ENCODE assay signal across 14 cellular contexts in the genomic region with DNA sequence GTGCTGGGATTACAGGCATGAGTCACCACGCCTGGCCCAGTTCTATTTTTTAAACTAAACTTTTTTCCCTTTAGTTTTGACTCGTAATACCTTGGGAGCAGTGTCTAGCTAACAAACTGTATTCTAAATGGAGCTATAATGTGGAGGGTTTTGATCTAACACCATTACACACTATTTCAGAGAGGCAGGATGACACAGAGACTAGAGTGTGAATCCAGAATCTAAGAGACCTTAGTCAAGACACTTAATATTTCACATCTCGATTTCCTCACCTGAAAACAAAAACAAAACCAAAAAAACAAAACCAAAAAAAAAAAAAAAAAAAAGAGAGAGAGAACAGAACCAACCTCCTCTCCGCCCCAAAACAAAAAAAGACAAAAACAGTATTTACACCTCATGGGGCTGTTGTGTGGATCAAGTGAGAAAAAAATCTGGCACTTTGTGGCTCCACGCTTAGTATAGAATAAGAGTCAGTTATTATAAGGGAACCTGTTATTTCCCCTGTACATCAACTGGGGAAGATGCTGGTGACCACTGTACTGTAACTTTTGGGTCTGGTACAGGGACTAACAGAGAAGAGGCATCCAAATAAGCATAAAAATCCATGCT. TPM values are rescaled to one million over a fixed set of nuclear protein-coding genes. Genes with fewer than 3 reads are reported as not detected.
DNase-seq lines count a peak whose midpoint lies in the region; ATAC-seq lines count a peak whose summit lies in the region.
"Had no signal": no experiment of that assay in that cellular context is flagged by ENCODE, and none has a peak within 500 bp of the region (broad histone marks: within the 10 kb centered on the region; RNA-seq: fewer than 3 reads in every experiment).

No MANE protein-coding gene starts in this region.

- H3K4me3 Mint-ChIP-seq in activated naive CD8-positive, alpha-beta T cell: no peak overlapping the region
- H3K4me3 Mint-ChIP-seq in activated naive CD8-positive, alpha-beta T cell treated with anti-CD3 and anti-CD28 coated beads for 36 hours: no peak overlapping the region
- no peak overlapping the region for H3K4me3 Mint-ChIP-seq in activated T-helper 1 cell treated with anti-CD3 and anti-CD28 coated beads, Interleukin-12 subunit alpha, Interleukin-12 subunit beta, Interleukin-2, Interleukin-4 antibody, amounts not matched to agents 30 ng/mL and 10 ng/mL and 1 ng/mL, durations not matched to agents 14 hours and 24 hours and 36 hours
- H3K4me3 Mint-ChIP-seq in stimulated activated effector memory CD8-positive, alpha-beta T cell treated with anti-CD3 and anti-CD28 coated beads, Interleukin-12 subunit alpha, Interleukin-12 subunit beta, amount 100 ng/mL, for 72 hours: peak overlapping the region; percentile 32

- H3K27ac Mint-ChIP-seq in activated naive CD8-positive, alpha-beta T cell: peak overlapping the region; percentile 34
- no peak overlapping the region for H3K27ac Mint-ChIP-seq in activated naive CD8-positive, alpha-beta T cell treated with anti-CD3 and anti-CD28 coated beads for 36 hours
- peak overlapping the region; percentile 42 for H3K27ac Mint-ChIP-seq in activated T-helper 1 cell treated with anti-CD3 and anti-CD28 coated beads, Interleukin-12 subunit alpha, Interleukin-12 subunit beta, Interleukin-2, Interleukin-4 antibody, amounts not matched to agents 30 ng/mL and 10 ng/mL and 1 ng/mL, durations not matched to agents 14 hours and 24 hours and 36 hours
- H3K27ac Mint-ChIP-seq in stimulated activated effector memory CD8-positive, alpha-beta T cell treated with anti-CD3 and anti-CD28 coated beads, Interleukin-12 subunit alpha, Interleukin-12 subunit beta, amount 100 ng/mL, for 72 hours: peak overlapping the region; percentile 81

- H3K36me3 Mint-ChIP-seq in activated naive CD8-positive, alpha-beta T cell: peaks cover 31% of the 10 kb centered on the region
- peaks cover 51% of the 10 kb centered on the region for H3K36me3 Mint-ChIP-seq in activated naive CD8-positive, alpha-beta T cell treated with anti-CD3 and anti-CD28 coated beads for 36 hours
- peaks cover 49% of the 10 kb centered on the region for H3K36me3 Mint-ChIP-seq in activated T-helper 1 cell treated with anti-CD3 and anti-CD28 coated beads, Interleukin-12 subunit alpha, Interleukin-12 subunit beta, Interleukin-2, Interleukin-4 antibody, amounts not matched to agents 30 ng/mL and 10 ng/mL and 1 ng/mL, durations not matched to agents 14 hours and 24 hours and 36 hours (ENCODE audit: low read depth)
- peaks cover 85% of the 10 kb centered on the region for H3K36me3 Mint-ChIP-seq in stimulated activated effector memory CD8-positive, alpha-beta T cell treated with anti-CD3 and anti-CD28 coated beads, Interleukin-12 subunit alpha, Interleukin-12 subunit beta, amount 100 ng/mL, for 72 hours

- peak; percentile 53 for ATAC-seq in GM19025 (IDR thresholded peaks at IDR 0.05; ENCODE audit: low read depth, unreplicated experiment)
- ATAC-seq in stimulated activated effector memory CD8-positive, alpha-beta T cell treated with anti-CD3 and anti-CD28 coated beads, Interleukin-12 subunit alpha, Interleukin-12 subunit beta, amount 100 ng/mL, for 72 hours: peak; percentile 65
- ATAC-seq in GM21717 (IDR thresholded peaks at IDR 0.05; ENCODE audit: unreplicated experiment): no peak

- intact Hi-C loops in activated T-helper 1 cell treated with anti-CD3 and anti-CD28 coated beads, Interleukin-12 subunit alpha, Interleukin-12 subunit beta, Interleukin-2, Interleukin-4 antibody, amounts not matched to agents 30 ng/mL and 10 ng/mL and 1 ng/mL, durations not matched to agents 14 hours and 24 hours and 36 hours (cut with micrococcal nuclease): no loop called here

- no peak for DNase-seq in activated naive CD8-positive, alpha-beta T cell treated with anti-CD3 and anti-CD28 coated beads for 36 hours
- no peak for DNase-seq in activated T-helper 1 cell treated with anti-CD3 and anti-CD28 coated beads, Interleukin-12 subunit alpha, Interleukin-12 subunit beta, Interleukin-2, Interleukin-4 antibody, amounts not matched to agents 30 ng/mL and 10 ng/mL and 1 ng/mL, durations not matched to agents 14 hours and 24 hours and 36 hours (ENCODE audit: low spot score)
- no peak for DNase-seq in stimulated activated effector memory CD8-positive, alpha-beta T cell treated with anti-CD3 and anti-CD28 coated beads, Interleukin-12 subunit alpha, Interleukin-12 subunit beta, amount 100 ng/mL, for 72 hours (ENCODE audit: low spot score in 2 of 2)
- no peak for DNase-seq in NCI-H2227 treated with DMSO at 0.1 percent for 48 hours (lab: John Stamatoyannopoulos, UW)
- DNase-seq: ACHN, DMS 273 treated with DMSO at 0.1 percent for 48 hours, EL, KG1, NCI-H1105 treated with DMSO at 0.1 percent for 48 hours, NCI-H187, NCI-H774 had no signal

- peaks cover 3% of the 10 kb centered on the region for H3K9me3 Mint-ChIP-seq in activated naive CD8-positive, alpha-beta T cell (ENCODE audit: low read depth)
- H3K9me3 Mint-ChIP-seq in activated naive CD8-positive, alpha-beta T cell treated with anti-CD3 and anti-CD28 coated beads for 36 hours: peaks cover 2% of the 10 kb centered on the region
- no peaks in the 10 kb centered on the region for H3K9me3 Mint-ChIP-seq in activated T-helper 1 cell treated with anti-CD3 and anti-CD28 coated beads, Interleukin-12 subunit alpha, Interleukin-12 subunit beta, Interleukin-2, Interleukin-4 antibody, amounts not matched to agents 30 ng/mL and 10 ng/mL and 1 ng/mL, durations not matched to agents 14 hours and 24 hours and 36 hours
- H3K9me3 Mint-ChIP-seq in stimulated activated effector memory CD8-positive, alpha-beta T cell treated with anti-CD3 and anti-CD28 coated beads, Interleukin-12 subunit alpha, Interleukin-12 subunit beta, amount 100 ng/mL, for 72 hours: no peaks in the 10 kb centered on the region

- H3K27me3 Mint-ChIP-seq in activated naive CD8-positive, alpha-beta T cell: no peaks in the 10 kb centered on the region
- no peaks in the 10 kb centered on the region for H3K27me3 Mint-ChIP-seq in activated naive CD8-positive, alpha-beta T cell treated with anti-CD3 and anti-CD28 coated beads for 36 hours
- no peaks in the 10 kb centered on the region for H3K27me3 Mint-ChIP-seq in activated T-helper 1 cell treated with anti-CD3 and anti-CD28 coated beads, Interleukin-12 subunit alpha, Interleukin-12 subunit beta, Interleukin-2, Interleukin-4 antibody, amounts not matched to agents 30 ng/mL and 10 ng/mL and 1 ng/mL, durations not matched to agents 14 hours and 24 hours and 36 hours (ENCODE audit: insufficient read depth)

- H3K4me1 Mint-ChIP-seq in activated naive CD8-positive, alpha-beta T cell (ENCODE audit: low read depth): peaks cover 48% of the 10 kb centered on the region
- peaks cover 31% of the 10 kb centered on the region for H3K4me1 Mint-ChIP-seq in activated naive CD8-positive, alpha-beta T cell treated with anti-CD3 and anti-CD28 coated beads for 36 hours
- H3K4me1 Mint-ChIP-seq in activated T-helper 1 cell treated with anti-CD3 and anti-CD28 coated beads, Interleukin-12 subunit alpha, Interleukin-12 subunit beta, Interleukin-2, Interleukin-4 antibody, amounts not matched to agents 30 ng/mL and 10 ng/mL and 1 ng/mL, durations not matched to agents 14 hours and 24 hours and 36 hours (ENCODE audit: low read depth): peaks cover 50% of the 10 kb centered on the region
- peaks cover 39% of the 10 kb centered on the region for H3K4me1 Mint-ChIP-seq in stimulated activated effector memory CD8-positive, alpha-beta T cell treated with anti-CD3 and anti-CD28 coated beads, Interleukin-12 subunit alpha, Interleukin-12 subunit beta, amount 100 ng/mL, for 72 hours

RNA-seq across cellular contexts. Expression of gene DARS1, which starts 31.3 kb away (rescaled TPM):
- 100 to 1,000 TPM; 165 to 173 TPM for total RNA-seq in activated naive CD8-positive, alpha-beta T cell treated with anti-CD3 and anti-CD28 coated beads for 36 hours
- total RNA-seq in activated T-helper 1 cell treated with anti-CD3 and anti-CD28 coated beads, Interleukin-12 subunit alpha, Interleukin-12 subunit beta, Interleukin-2, Interleukin-4 antibody, amounts not matched to agents 30 ng/mL and 10 ng/mL and 1 ng/mL, durations not matched to agents 14 hours and 24 hours and 36 hours: 132 and 140 TPM in 2 replicates
